Comparison of ENCODE assay signal across 9 cellular contexts in the genomic region with DNA sequence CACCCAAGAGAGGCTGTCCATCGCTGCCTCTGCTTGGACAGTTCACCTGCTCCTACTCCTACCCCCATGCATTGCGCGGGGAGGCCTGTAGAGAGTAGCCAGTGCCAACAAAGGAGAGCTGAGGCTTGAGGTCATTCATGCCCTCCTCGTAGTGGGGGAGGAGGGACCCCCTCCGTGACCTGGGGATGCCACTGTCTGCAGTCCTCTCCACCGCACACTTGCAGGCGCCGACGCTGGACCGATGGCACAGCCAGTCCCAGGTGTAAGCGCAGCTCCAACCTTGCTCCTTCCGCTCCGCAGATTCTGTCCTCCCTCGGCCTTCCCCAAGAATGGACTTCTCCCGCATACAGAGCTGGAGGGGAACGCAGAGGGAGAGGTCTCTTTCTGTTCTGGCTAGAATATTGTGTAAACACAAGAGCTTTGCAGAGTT. TPM values are rescaled to one million over a fixed set of nuclear protein-coding genes. Genes with fewer than 3 reads are reported as not detected.
DNase-seq lines count a peak whose midpoint lies in the region; ATAC-seq and TF ChIP-seq lines count a peak whose summit lies in the region.
"Had no signal": no experiment of that assay in that cellular context is flagged by ENCODE, and none has a peak within 500 bp of the region (broad histone marks: within the 10 kb centered on the region; RNA-seq: fewer than 3 reads in every experiment).

No MANE protein-coding gene starts in this region.

- WGBS in heart left ventricle, 4 donors = 60 to 74% (median 70%) methylated on average over 13 to 16 of the region's 16 CpGs

- H3K9ac ChIP-seq in skeletal muscle satellite cell (ENCODE audit: low read depth, low read length) = peak overlapping the region; percentile 98

- H3K4me1 ChIP-seq in heart left ventricle (peaks cover 0 to 42% (median 16%) of the 10 kb centered on the region in 12 donors), skeletal muscle satellite cell (ENCODE audit: control insufficient read depth, insufficient read depth, low read length) (peaks cover 35% of the 10 kb centered on the region)

- H3K9me3 Mint-ChIP-seq in activated T-helper 1 cell treated with anti-CD3 and anti-CD28 coated beads, Interleukin-12 subunit alpha, Interleukin-12 subunit beta, Interleukin-2, Interleukin-4 antibody, amounts not matched to agents 30 ng/mL and 10 ng/mL and 1 ng/mL, durations not matched to agents 14 hours and 24 hours and 36 hours = no peaks in the 10 kb centered on the region

- peaks cover 39% of the 10 kb centered on the region for H3K27me3 Mint-ChIP-seq in activated T-helper 1 cell treated with anti-CD3 and anti-CD28 coated beads, Interleukin-12 subunit alpha, Interleukin-12 subunit beta, Interleukin-2, Interleukin-4 antibody, amounts not matched to agents 30 ng/mL and 10 ng/mL and 1 ng/mL, durations not matched to agents 14 hours and 24 hours and 36 hours (ENCODE audit: insufficient read depth)

- peak overlapping the region; percentile 99 for H3K4me2 ChIP-seq in skeletal muscle satellite cell (ENCODE audit: low read length)

- H3K27ac Mint-ChIP-seq in activated T-helper 1 cell treated with anti-CD3 and anti-CD28 coated beads, Interleukin-12 subunit alpha, Interleukin-12 subunit beta, Interleukin-2, Interleukin-4 antibody, amounts not matched to agents 30 ng/mL and 10 ng/mL and 1 ng/mL, durations not matched to agents 14 hours and 24 hours and 36 hours = no peak overlapping the region

- H3K27me3 ChIP-seq in H7 (ENCODE audit: control insufficient read depth, insufficient read depth, low read length) (peaks cover 46% of the 10 kb centered on the region), heart left ventricle (peaks cover 0 to 18% (median 0%) of the 10 kb centered on the region in 9 donors), skeletal muscle satellite cell (ENCODE audit: control insufficient read depth, insufficient read depth, low read length) (no peaks in the 10 kb centered on the region)

- H3K4me3 ChIP-seq in H7 (ENCODE audit: insufficient read depth, low read depth, low read length) (peak overlapping the region; percentile 67), heart left ventricle (peak overlapping the region; percentile 71 to 97 (median 90)), skeletal muscle satellite cell (ENCODE audit: low read length) (peak overlapping the region; percentile 98)

- H3K36me3 ChIP-seq in H7 (replicated peaks; ENCODE audit: control insufficient read depth, insufficient read depth, low read length) = peaks cover 12% of the 10 kb centered on the region
- H3K36me3 ChIP-seq in heart left ventricle = peaks cover 0 to 16% (median 13%) of the 10 kb centered on the region in 9 donors
- H3K36me3 ChIP-seq in skeletal muscle satellite cell (ENCODE audit: insufficient read depth, low read length) = peaks cover 26% of the 10 kb centered on the region

- peak overlapping the region; percentile 83 for H3K4me3 Mint-ChIP-seq in activated T-helper 1 cell treated with anti-CD3 and anti-CD28 coated beads, Interleukin-12 subunit alpha, Interleukin-12 subunit beta, Interleukin-2, Interleukin-4 antibody, amounts not matched to agents 30 ng/mL and 10 ng/mL and 1 ng/mL, durations not matched to agents 14 hours and 24 hours and 36 hours

- intact Hi-C loops in activated T-helper 1 cell treated with anti-CD3 and anti-CD28 coated beads, Interleukin-12 subunit alpha, Interleukin-12 subunit beta, Interleukin-2, Interleukin-4 antibody, amounts not matched to agents 30 ng/mL and 10 ng/mL and 1 ng/mL, durations not matched to agents 14 hours and 24 hours and 36 hours (cut with micrococcal nuclease) = loop anchor here (1.0 to 2.0 kb wide), 5 partner anchors 11 to 44 kb away; a partner anchor contains a TSS
- intact Hi-C loops in heart left ventricle (cut with DNase I) = loop anchor here in 2 of 10 donors (1.0 to 2.0 kb wide), 2 partner anchors 21 to 26 kb away; no protein-coding TSS in a partner anchor

- ATAC-seq in heart left ventricle (peak; percentile 7 to 16 (median 11)), HG03521 (IDR thresholded peaks at IDR 0.05; ENCODE audit: unreplicated experiment) (no peak)

- peaks cover 4% of the 10 kb centered on the region for H3K36me3 Mint-ChIP-seq in activated T-helper 1 cell treated with anti-CD3 and anti-CD28 coated beads, Interleukin-12 subunit alpha, Interleukin-12 subunit beta, Interleukin-2, Interleukin-4 antibody, amounts not matched to agents 30 ng/mL and 10 ng/mL and 1 ng/mL, durations not matched to agents 14 hours and 24 hours and 36 hours (ENCODE audit: low read depth)

- peaks cover 17% of the 10 kb centered on the region for H3K4me1 Mint-ChIP-seq in activated T-helper 1 cell treated with anti-CD3 and anti-CD28 coated beads, Interleukin-12 subunit alpha, Interleukin-12 subunit beta, Interleukin-2, Interleukin-4 antibody, amounts not matched to agents 30 ng/mL and 10 ng/mL and 1 ng/mL, durations not matched to agents 14 hours and 24 hours and 36 hours (ENCODE audit: low read depth)

- TF ChIP-seq POLR2A in heart left ventricle (IDR thresholded peaks at IDR 0.05) = no peak

- no peaks in the 10 kb centered on the region for H3K9me3 ChIP-seq in heart left ventricle
- no peaks in the 10 kb centered on the region for H3K9me3 ChIP-seq in skeletal muscle satellite cell (replicated peaks; ENCODE audit: low read length)

- TF ChIP-seq CTCF in heart left ventricle (IDR thresholded peaks at IDR 0.05) = no peak

- DNase-seq in H7 (peak; percentile 68), heart left ventricle (no peak), NCI-H2029 (lab: John Stamatoyannopoulos, UW) (no peak), NCI-H510A treated with DMSO at 0.1 percent for 48 hours (lab: John Stamatoyannopoulos, UW) (no peak)
- DNase-seq in activated T-helper 1 cell treated with anti-CD3 and anti-CD28 coated beads, Interleukin-12 subunit alpha, Interleukin-12 subunit beta, Interleukin-2, Interleukin-4 antibody, amounts not matched to agents 30 ng/mL and 10 ng/mL and 1 ng/mL, durations not matched to agents 14 hours and 24 hours and 36 hours (ENCODE audit: low spot score) = no peak
- DNase-seq in effector CD8-positive, alpha-beta T cell (lab: John Stamatoyannopoulos, UW) = no peak

- peak overlapping the region in 11 of 12 donors; percentile 86 to 98 (median 94) for H3K27ac ChIP-seq in heart left ventricle

RNA-seq across cellular contexts. Expression of a gene that starts 0.7 kb away (rescaled TPM):
- 3.4 and 4.1 TPM in 2 replicates for total RNA-seq in H7 (2014; rRNA removed; shearing (Covaris generic))
- total RNA-seq in activated T-helper 1 cell treated with anti-CD3 and anti-CD28 coated beads, Interleukin-12 subunit alpha, Interleukin-12 subunit beta, Interleukin-2, Interleukin-4 antibody, amounts not matched to agents 30 ng/mL and 10 ng/mL and 1 ng/mL, durations not matched to agents 14 hours and 24 hours and 36 hours = 16.6 and 17.3 TPM in 2 replicates
- 10 to 100 TPM; 18.4 to 48.1 (median 33.4) TPM for total RNA-seq in heart left ventricle
- polyA plus RNA-seq in heart left ventricle = 10 to 100 TPM; 15.2 to 22.9 TPM
- 43.2 and 47.4 TPM in 2 replicates for total RNA-seq in skeletal muscle satellite cell (2012; rRNA removed)

RNA-seq across cellular contexts. Expression of a gene that starts 37.3 kb away (rescaled TPM):
- 0.73 and 0.74 TPM in 2 replicates for total RNA-seq in H7 (2014; rRNA removed; shearing (Covaris generic))
- total RNA-seq in activated T-helper 1 cell treated with anti-CD3 and anti-CD28 coated beads, Interleukin-12 subunit alpha, Interleukin-12 subunit beta, Interleukin-2, Interleukin-4 antibody, amounts not matched to agents 30 ng/mL and 10 ng/mL and 1 ng/mL, durations not matched to agents 14 hours and 24 hours and 36 hours = 66.0 and 66.2 TPM in 2 replicates
- total RNA-seq in heart left ventricle = 100 to 1,000 TPM in 2 of 9 donors, 10 to 100 TPM in 7; 35.8 to 325 (median 78.6) TPM
- 10 to 100 TPM; 46.6 to 81.7 TPM for polyA plus RNA-seq in heart left ventricle
- total RNA-seq in skeletal muscle satellite cell (2012; rRNA removed) = 169 and 175 TPM in 2 replicates

RNA-seq across cellular contexts. Expression of a gene that starts 48.1 kb away (rescaled TPM):
- 0.18 and 1.2 TPM in 2 replicates for total RNA-seq in H7 (2014; rRNA removed; shearing (Covaris generic))
- not detected in 2 replicates for total RNA-seq in activated T-helper 1 cell treated with anti-CD3 and anti-CD28 coated beads, Interleukin-12 subunit alpha, Interleukin-12 subunit beta, Interleukin-2, Interleukin-4 antibody, amounts not matched to agents 30 ng/mL and 10 ng/mL and 1 ng/mL, durations not matched to agents 14 hours and 24 hours and 36 hours
- 10 to 100 TPM in 3 of 9 donors, 1 to 10 TPM in 6; 1.6 to 64.5 (median 8.1) TPM for total RNA-seq in heart left ventricle
- polyA plus RNA-seq in heart left ventricle = 10 to 100 TPM; 25.0 to 27.9 TPM
- 1.3 and 175 TPM in 2 replicates for total RNA-seq in skeletal muscle satellite cell (2012; rRNA removed)
- total RNA-seq: glomerular endothelial cell had no signal

Comparison
In these comparisons a context has a peak if more than half of its experiments do, and no peak if none do; other contexts are left out.
1. RNA of a gene that starts 37.3 kb away (total RNA-seq): 35.8 to 325 TPM in heart left ventricle and 66.0 to 66.2 TPM in activated T-helper 1 cell treated with anti-CD3 and anti-CD28 coated beads, Interleukin-12 subunit alpha, Interleukin-12 subunit beta, Interleukin-2, Interleukin-4 antibody, amounts not matched to agents 30 ng/mL and 10 ng/mL and 1 ng/mL, durations not matched to agents 14 hours and 24 hours and 36 hours; 0.73 to 0.74 TPM in H7; every median in the first group is over 10 times any median in the second.
2. Peak in every context shown above with its lines, with median percentiles within 50 percentile points of each other: H3K4me3 ChIP-seq.